ENCODE assay signal across 9 cellular contexts in genomic region chr4:87839309-87839946, GRCh38. TPM values are rescaled to one million over a fixed set of nuclear protein-coding genes. Genes with fewer than 3 reads are reported as not detected.
DNase-seq lines count a peak whose midpoint lies in the region; ATAC-seq, FAIRE-seq and TF ChIP-seq lines count a peak whose summit lies in the region.
"Had no signal": no experiment of that assay in that cellular context is flagged by ENCODE, and none has a peak within 500 bp of the region (broad histone marks: within the 10 kb centered on the region; RNA-seq: fewer than 3 reads in every experiment).

No MANE protein-coding gene starts in this region.

- H4K20me1 ChIP-seq in OCI-LY7 (ENCODE audit: insufficient read depth, low read length), result no peaks in the 10 kb centered on the region

- no peaks in the 10 kb centered on the region for H3K9me3 ChIP-seq in OCI-LY7 (ENCODE audit: low read length)
- no peaks in the 10 kb centered on the region for H3K9me3 ChIP-seq in mucosa of descending colon

- H3K4me1 ChIP-seq in OCI-LY7 (ENCODE audit: insufficient read depth, low read length, poor library complexity, severe bottlenecking), result no peaks in the 10 kb centered on the region
- no peaks in the 10 kb centered on the region for H3K4me1 ChIP-seq in mucosa of descending colon (ENCODE audit: low read depth)

- no peak overlapping the region for H3K4me3 Mint-ChIP-seq in HFFc6

- H3K4me3 ChIP-seq in OCI-LY7 (ENCODE audit: low read depth, low read length, poor library complexity, severe bottlenecking) (no peak overlapping the region), mucosa of descending colon (no peak overlapping the region)

- no peaks in the 10 kb centered on the region for H3K36me3 Mint-ChIP-seq in HFFc6 (ENCODE audit: low read depth)
- H3K36me3 Mint-ChIP-seq: activated naive CD4-positive, alpha-beta T cell treated with anti-CD3 and anti-CD28 coated beads, Interleukin-2, amount 50 U/mL, for 72 hours had no signal

- no peak overlapping the region for H3K27ac ChIP-seq in OCI-LY7 (ENCODE audit: low read depth, low read length, poor library complexity, severe bottlenecking)

- H3K9me3 Mint-ChIP-seq in HFFc6, result no peaks in the 10 kb centered on the region
- H3K9me3 Mint-ChIP-seq: activated naive CD4-positive, alpha-beta T cell treated with anti-CD3 and anti-CD28 coated beads, Interleukin-2, amount 50 U/mL, for 72 hours had no signal

- no peak overlapping the region for H3K27ac Mint-ChIP-seq in HFFc6
- H3K27ac Mint-ChIP-seq: activated naive CD4-positive, alpha-beta T cell treated with anti-CD3 and anti-CD28 coated beads, Interleukin-2, amount 50 U/mL, for 72 hours had no signal

- POLR2A ChIA-PET in OCI-LY7 (lab: Charles Lee), result no interaction called here

- H2AFZ ChIP-seq in OCI-LY7 (ENCODE audit: low read length), result no peak overlapping the region

- intact Hi-C loops in OCI-LY7 (cut with micrococcal nuclease; ENCODE audit: unreplicated experiment), result loop anchor here (5.0 kb wide), 1 partner anchor 162 kb away; no protein-coding TSS in a partner anchor
- intact Hi-C loops in mucosa of descending colon (cut with DNase I, micrococcal nuclease), result loop anchor here in 1 of 2 donors (10.0 kb wide), 1 partner anchor 155 kb away; no protein-coding TSS in a partner anchor

- no peak overlapping the region for H3K4me2 ChIP-seq in OCI-LY7 (ENCODE audit: low read length)

- TF ChIP-seq CTCF in HFFc6 (IDR thresholded peaks at IDR 0.05) (peak; percentile 93), OCI-LY7 (conservative IDR thresholded peaks at IDR 0.05; ENCODE audit: low read length) (peak; percentile 83), mucosa of descending colon (IDR thresholded peaks at IDR 0.05) (peak; percentile 19)

- CTCF ChIA-PET in OCI-LY7 (lab: Charles Lee; ENCODE audit: unreplicated experiment), result no interaction called here

- ATAC-seq in mucosa of descending colon, result peak; percentile 42

- H3K27me3 Mint-ChIP-seq in HFFc6 (ENCODE audit: insufficient read depth), result no peaks in the 10 kb centered on the region; the same call in 1 of the 2 replicates

- H3K36me3 ChIP-seq in OCI-LY7 (ENCODE audit: insufficient read depth, low read length) (no peaks in the 10 kb centered on the region), mucosa of descending colon (ENCODE audit: low read depth) (no peaks in the 10 kb centered on the region)

- H3K79me2 ChIP-seq in OCI-LY7 (ENCODE audit: insufficient read depth, low read depth, low read length), result no peaks in the 10 kb centered on the region

- peak; percentile 57 for DNase-seq in NCI-H510A treated with DMSO at 0.1 percent for 48 hours (lab: John Stamatoyannopoulos, UW)
- no peak for DNase-seq in NCI-H510A (lab: John Stamatoyannopoulos, UW)
- DNase-seq in HFFc6, result peak; percentile 41
- DNase-seq in OCI-LY7 (ENCODE audit: low spot score), result peak; percentile 24
- peak in 1 of 3 donors; percentile 18 for DNase-seq in mucosa of descending colon
- DNase-seq in NCI-H187 (lab: John Stamatoyannopoulos, UW), result no peak
- DNase-seq in ureter (ENCODE audit: low spot score), result no peak

- no TSS peak for BruUV-seq in OCI-LY7 (replicated peaks; lab: Mats Ljungman, UMichigan)

- peaks cover 27% of the 10 kb centered on the region for H3K4me1 Mint-ChIP-seq in HFFc6 (ENCODE audit: low read depth)

- peak; percentile 91 for FAIRE-seq in endometrium (lab: Jason Lieb, UNC)

- H3K9me2 ChIP-seq in OCI-LY7 (ENCODE audit: insufficient read depth, low read length), result no peaks in the 10 kb centered on the region

RNA-seq across cellular contexts. Expression of gene MEPE, which starts 6.7 kb away (rescaled TPM):
- not detected for total RNA-seq in HFFc6 (2021; fragmentation: NEBNext Ultra II Directional; extraction: Animal tissue kit (Norgen Biotek cat#: 25700))
- total RNA-seq in OCI-LY7 (2014; rRNA removed; shearing (Covaris generic)), result not detected in 2 replicates
- not detected in 2 replicates for total RNA-seq in OCI-LY7 (2022)
- total RNA-seq in mucosa of descending colon, result not detected
- total RNA-seq in ureter, result not detected
- total RNA-seq: activated naive CD4-positive, alpha-beta T cell treated with anti-CD3 and anti-CD28 coated beads, Interleukin-2, amount 50 U/mL, for 72 hours had no signal

RNA-seq across cellular contexts. Expression of gene IBSP, which starts 40.1 kb away (rescaled TPM):
- not detected for total RNA-seq in HFFc6 (2021; fragmentation: NEBNext Ultra II Directional; extraction: Animal tissue kit (Norgen Biotek cat#: 25700))
- 0.09 TPM in 1 of 2 replicates, not detected in the other for total RNA-seq in OCI-LY7 (2014; rRNA removed; shearing (Covaris generic))
- total RNA-seq in OCI-LY7 (2022) (not detected in 2 replicates), mucosa of descending colon (not detected), ureter (not detected)
- total RNA-seq: activated naive CD4-positive, alpha-beta T cell treated with anti-CD3 and anti-CD28 coated beads, Interleukin-2, amount 50 U/mL, for 72 hours had no signal

Comparison
In these comparisons a context has a peak if more than half of its experiments do, and no peak if none do; other contexts are left out.
1. DNase-seq: peak in NCI-H510A treated with DMSO at 0.1 percent for 48 hours (single experiment), HFFc6 (single experiment) and OCI-LY7 (single experiment); none in NCI-H510A (single experiment), NCI-H187 (0 of 2) and ureter (single experiment).
2. CTCF ChIP-seq: peak in every context shown above with its lines; median percentile 93 in HFFc6; 83 in OCI-LY7; 19 in mucosa of descending colon.